15 cellular contexts compared by ENCODE assay signal in the genomic region with DNA sequence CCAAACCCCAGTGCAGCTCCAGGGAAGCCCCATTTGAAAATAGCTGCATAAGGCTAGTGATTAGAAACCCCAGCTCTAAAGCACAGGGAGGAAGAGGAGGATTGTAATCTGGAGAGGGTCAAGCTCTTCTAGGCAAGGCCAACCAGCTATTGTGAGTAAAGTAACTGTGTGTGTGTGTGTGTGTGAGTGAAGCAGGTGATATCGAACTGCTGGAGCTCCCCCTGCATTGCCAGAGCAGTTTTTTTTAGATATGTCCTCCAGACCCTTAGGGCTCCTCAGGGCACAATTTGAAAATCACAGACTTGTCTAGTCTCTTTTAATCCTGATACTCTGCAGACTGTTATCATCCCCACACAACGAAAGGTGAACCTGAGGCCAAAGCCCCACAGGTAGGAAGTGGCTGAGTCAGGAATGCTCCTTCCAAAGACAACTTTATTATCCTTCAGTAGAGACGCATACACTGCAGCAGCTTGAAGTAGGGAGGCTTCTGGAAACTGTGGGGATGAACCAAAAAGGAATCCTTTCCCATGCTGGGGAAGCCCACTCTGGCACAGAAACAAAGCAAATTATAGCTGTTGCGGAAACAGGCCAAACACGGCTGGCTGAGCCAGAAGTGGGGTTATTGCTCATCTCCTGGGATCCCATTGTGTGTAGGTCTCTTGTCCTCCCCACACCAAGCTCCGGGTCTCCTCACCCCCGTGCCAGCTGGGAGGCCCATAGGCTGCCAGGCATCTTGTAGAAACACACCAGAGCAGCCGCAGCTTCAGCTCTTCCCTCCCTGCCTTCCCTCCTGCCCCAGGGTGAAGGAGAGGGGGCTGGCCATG.
DNase-seq lines count a peak whose midpoint lies in the region; ATAC-seq, FAIRE-seq and TF ChIP-seq lines count a peak whose summit lies in the region.
"Had no signal": no experiment of that assay in that cellular context is flagged by ENCODE, and none has a peak within 500 bp of the region (broad histone marks: within the 10 kb centered on the region; RNA-seq: fewer than 3 reads in every experiment).

No MANE protein-coding gene starts in this region.

- no peaks in the 10 kb centered on the region for H3K36me3 Mint-ChIP-seq in Caco-2 (ENCODE audit: insufficient read depth, unreplicated experiment)

- H3K4me1 ChIP-seq in RWPE2 (ENCODE audit: insufficient read depth, poor library complexity, severe bottlenecking): peaks cover 8% of the 10 kb centered on the region
- H3K4me1 ChIP-seq in heart right ventricle: peaks cover 0 to 26% (median 7%) of the 10 kb centered on the region in 9 donors
- H3K4me1 ChIP-seq in pancreas: peaks cover 12 to 23% (median 18%) of the 10 kb centered on the region in 3 donors
- H3K4me1 ChIP-seq in Caco-2: peaks cover 8% of the 10 kb centered on the region

- H3K9me3 ChIP-seq in RWPE2 (ENCODE audit: severe bottlenecking): no peaks in the 10 kb centered on the region
- no peaks in the 10 kb centered on the region for H3K9me3 ChIP-seq in heart right ventricle
- H3K9me3 ChIP-seq in pancreas: no peaks in the 10 kb centered on the region
- H3K9me3 ChIP-seq in Caco-2: no peaks in the 10 kb centered on the region

- no peak for FAIRE-seq in pancreas (lab: Jason Lieb, UNC)
- FAIRE-seq: frontal cortex had no signal

- DNase-seq in AG10803 (ENCODE audit: low read depth): peak; percentile 39
- no peak for DNase-seq in RWPE2 (ENCODE audit: low spot score)
- no peak for DNase-seq in heart right ventricle
- DNase-seq in pancreas: peak in 5 of 6 donors; percentile 16 to 63 (median 45)
- no peak for DNase-seq in NCI-H446 treated with DMSO at 0.1 percent for 48 hours (lab: John Stamatoyannopoulos, UW)
- no peak for DNase-seq in Caco-2
- DNase-seq in NCI-H2029 treated with DMSO at 0.1 percent for 48 hours (lab: John Stamatoyannopoulos, UW): no peak
- DNase-seq in dedifferentiated amniotic fluid mesenchymal stem cell (ENCODE audit: extremely low spot score): no peak
- DNase-seq: activated T-cell treated with anti-CD3 and anti-CD28 coated beads, Interleukin-2, amount 50 U/mL, for 72 hours; amygdala; H7; Karpas-422; NCI-H1694 treated with DMSO at 0.1 percent for 48 hours; T-helper 9 cell had no signal

- H3K27me3 ChIP-seq in RWPE2 (ENCODE audit: insufficient read depth, poor library complexity, severe bottlenecking): no peaks in the 10 kb centered on the region
- H3K27me3 ChIP-seq in heart right ventricle: no peaks in the 10 kb centered on the region
- no peaks in the 10 kb centered on the region for H3K27me3 ChIP-seq in pancreas
- H3K27me3 ChIP-seq in Caco-2 (replicated peaks; ENCODE audit: control insufficient read depth, insufficient read depth, low read length): no peaks in the 10 kb centered on the region

- no peaks in the 10 kb centered on the region for H3K27me3 Mint-ChIP-seq in Caco-2 (ENCODE audit: insufficient read depth, unreplicated experiment)

- no peaks in the 10 kb centered on the region for H3K36me3 ChIP-seq in RWPE2 (ENCODE audit: low read depth)
- H3K36me3 ChIP-seq in heart right ventricle: no peaks in the 10 kb centered on the region
- H3K36me3 ChIP-seq in pancreas: no peaks in the 10 kb centered on the region
- H3K36me3 ChIP-seq in Caco-2 (ENCODE audit: control insufficient read depth, insufficient read depth, low read length): no peaks in the 10 kb centered on the region

- no peaks in the 10 kb centered on the region for H3K4me1 Mint-ChIP-seq in Caco-2 (ENCODE audit: low read depth, unreplicated experiment)

- TF ChIP-seq CTCF in AG10803 (conservative IDR thresholded peaks at IDR 0.05; ENCODE audit: low read length): no peak
- TF ChIP-seq CTCF in RWPE2 (IDR thresholded peaks at IDR 0.05; ENCODE audit: poor library complexity, severe bottlenecking): no peak
- no peak for TF ChIP-seq CTCF in heart right ventricle (IDR thresholded peaks at IDR 0.05)
- TF ChIP-seq CTCF in pancreas (IDR thresholded peaks at IDR 0.05): no peak
- TF ChIP-seq CTCF in Caco-2 (IDR thresholded peaks at IDR 0.05; ENCODE audit: insufficient read depth in 1 of 2, low read depth in 1 of 2, low read length in 1 of 2, severe bottlenecking in 1 of 2, unreplicated experiment in 1 of 2): no peak

- 61 to 65% methylated on average over 8 of the region's 8 CpGs for WGBS in heart right ventricle, 2 donors
- 47 to 53% methylated on average over 8 of the region's 8 CpGs for WGBS in pancreas, 2 donors

- BruUV-seq in Caco-2 (replicated peaks; lab: Mats Ljungman, UMichigan): no TSS peak

- H3K4me3 Mint-ChIP-seq in Caco-2 (ENCODE audit: unreplicated experiment): no peak overlapping the region
- H3K4me3 Mint-ChIP-seq: activated T-cell treated with anti-CD3 and anti-CD28 coated beads, Interleukin-2, amount 50 U/mL, for 72 hours had no signal

- CTCF ChIA-PET in Caco-2 (lab: Charles Lee): interaction anchor here (0.5 to 1.7 kb wide), 4 partner anchors 12 to 336 kb away, joined by 3 to 6 read pairs (median 3); no protein-coding TSS in a partner anchor

- intact Hi-C loops in heart right ventricle (cut with DNase I) (loop anchor here in 9 of 10 donors (1.0 to 10.0 kb wide), 10 partner anchors 263 to 446 kb away; no protein-coding TSS in a partner anchor), pancreas (cut with DNase I) (loop anchor here in 2 of 3 donors (5.0 to 10.0 kb wide), 2 partner anchors 266 to 333 kb away; no protein-coding TSS in a partner anchor), Caco-2 (cut with micrococcal nuclease; ENCODE audit: unreplicated experiment) (loop anchor here (1.0 to 5.0 kb wide), 10 partner anchors 22 to 448 kb away; partner anchors contain the start of gene MYO1B)

- no peak overlapping the region for H3K27ac ChIP-seq in RWPE2 (ENCODE audit: poor library complexity, severe bottlenecking)
- peak overlapping the region in 7 of 10 donors; percentile 41 to 61 (median 51) for H3K27ac ChIP-seq in heart right ventricle
- H3K27ac ChIP-seq in pancreas: peak overlapping the region in 2 of 4 donors; percentile 13 to 30

- H3K27ac Mint-ChIP-seq in Caco-2 (ENCODE audit: unreplicated experiment): no peak overlapping the region
- H3K27ac Mint-ChIP-seq: activated T-cell treated with anti-CD3 and anti-CD28 coated beads, Interleukin-2, amount 50 U/mL, for 72 hours had no signal

- ATAC-seq in RWPE2 (ENCODE audit: low read depth) (peak; percentile 56; the same call in 1 of the 3 replicates), heart right ventricle (peak in 5 of 8 donors; percentile 15 to 49 (median 39)), pancreas (peak; percentile 75 to 80 (median 78))
- ATAC-seq: activated T-cell treated with anti-CD3 and anti-CD28 coated beads, Interleukin-2, amount 50 U/mL, for 72 hours had no signal

- no peaks in the 10 kb centered on the region for H3K9me3 Mint-ChIP-seq in Caco-2 (ENCODE audit: unreplicated experiment)
- H3K9me3 Mint-ChIP-seq: activated T-cell treated with anti-CD3 and anti-CD28 coated beads, Interleukin-2, amount 50 U/mL, for 72 hours had no signal

- POLR2A ChIA-PET in Caco-2 (lab: Charles Lee): no interaction called here

- no peak overlapping the region for H3K4me3 ChIP-seq in AG10803 (ENCODE audit: low read length)
- no peak overlapping the region for H3K4me3 ChIP-seq in RWPE2 (ENCODE audit: severe bottlenecking)
- no peak overlapping the region for H3K4me3 ChIP-seq in heart right ventricle
- no peak overlapping the region for H3K4me3 ChIP-seq in pancreas
- no peak overlapping the region for H3K4me3 ChIP-seq in Caco-2 (ENCODE audit: low read depth, low read length)

Comparison
In these comparisons a context has a peak if more than half of its experiments do, and no peak if none do; other contexts are left out.
1. DNase-seq: peak in AG10803 (single experiment) and pancreas (5 of 6); none in RWPE2 (single experiment), heart right ventricle (0 of 2), NCI-H446 treated with DMSO at 0.1 percent for 48 hours (single experiment), Caco-2 (0 of 2), NCI-H2029 treated with DMSO at 0.1 percent for 48 hours (single experiment) and dedifferentiated amniotic fluid mesenchymal stem cell (single experiment).
2. Peak in every context shown above with its lines, with median percentiles within 50 percentile points of each other: ATAC-seq.